Comparison of ENCODE assay signal across 19 cellular contexts in genomic region chr4:27018076-27018475, GRCh38.
"Had no signal": no experiment of that assay in that cellular context is flagged by ENCODE, and none has a peak within 500 bp of the region (broad histone marks: within the 10 kb centered on the region; RNA-seq: fewer than 3 reads in every experiment).

No MANE protein-coding gene starts in this region.

- H2AFZ ChIP-seq: neural progenitor cell had no signal

- H3K4me3 Mint-ChIP-seq: activated B cell treated with CpG ODN at 0.5 μM for 24 hours; activated naive CD4-positive, alpha-beta T cell treated with anti-CD3 and anti-CD28 coated beads for 36 hours; neural progenitor cell; T-cell had no signal

- ATAC-seq: gastroesophageal sphincter, heart left ventricle, left ventricle myocardium superior, T-cell had no signal

- H3K27me3 ChIP-seq: esophagus muscularis mucosa, gastroesophageal sphincter, heart left ventricle, neural progenitor cell, right atrium auricular region, thyroid gland, uterus had no signal

- H3K9ac ChIP-seq: neural progenitor cell, SK-N-SH had no signal

- H3K4me2 ChIP-seq: neural progenitor cell, SK-N-SH had no signal

- H3K4me3 ChIP-seq: esophagus muscularis mucosa, gastroesophageal sphincter, heart left ventricle, neural progenitor cell, prostate gland, right atrium auricular region, thyroid gland, uterus had no signal

- H3K27me3 Mint-ChIP-seq: activated B cell treated with CpG ODN at 0.5 μM for 24 hours, T-cell had no signal

- H3K9me3 ChIP-seq: esophagus muscularis mucosa, gastroesophageal sphincter, prostate gland, SK-N-SH, thyroid gland had no signal

- H3K27ac Mint-ChIP-seq: activated B cell treated with CpG ODN at 0.5 μM for 24 hours; activated naive CD4-positive, alpha-beta T cell treated with anti-CD3 and anti-CD28 coated beads for 36 hours; activated T-helper 2 cell treated with anti-CD3 and anti-CD28 coated beads, Interferon-gamma antibody, Interleukin-2, Interleukin-4, amounts not matched to agents 10 μg/mL and 5 μg/mL and 100 μg/mL, durations not matched to agents 14 hours and 24 hours and 36 hours; neural progenitor cell had no signal

- H3K4me1 ChIP-seq: esophagus muscularis mucosa, gastroesophageal sphincter, heart left ventricle, neural progenitor cell, prostate gland, right atrium auricular region, thyroid gland, uterus had no signal

- H3K36me3 ChIP-seq: neural progenitor cell, uterus had no signal

- H3K27ac ChIP-seq: esophagus muscularis mucosa, gastroesophageal sphincter, heart left ventricle, neural progenitor cell, prostate gland, right atrium auricular region, thyroid gland, uterus had no signal

- DNase-seq: activated B cell treated with CpG ODN at 0.5 μM for 24 hours; activated CD4-positive, alpha-beta T cell treated with anti-CD3 and anti-CD28 coated beads for 48 hours; activated naive CD4-positive, alpha-beta T cell treated with anti-CD3 and anti-CD28 coated beads for 36 hours; amniotic stem cell; dermis blood vessel endothelial cell; effector memory CD4-positive, alpha-beta T cell; heart left ventricle; left ventricle myocardium superior; SK-N-SH; T-cell; T-helper 9 cell; thyroid gland; uterus had no signal

- H3K4me1 Mint-ChIP-seq: activated B cell treated with CpG ODN at 0.5 μM for 24 hours, neural progenitor cell had no signal
